Comparison of ENCODE assay signal across 21 cellular contexts in the genomic region with DNA sequence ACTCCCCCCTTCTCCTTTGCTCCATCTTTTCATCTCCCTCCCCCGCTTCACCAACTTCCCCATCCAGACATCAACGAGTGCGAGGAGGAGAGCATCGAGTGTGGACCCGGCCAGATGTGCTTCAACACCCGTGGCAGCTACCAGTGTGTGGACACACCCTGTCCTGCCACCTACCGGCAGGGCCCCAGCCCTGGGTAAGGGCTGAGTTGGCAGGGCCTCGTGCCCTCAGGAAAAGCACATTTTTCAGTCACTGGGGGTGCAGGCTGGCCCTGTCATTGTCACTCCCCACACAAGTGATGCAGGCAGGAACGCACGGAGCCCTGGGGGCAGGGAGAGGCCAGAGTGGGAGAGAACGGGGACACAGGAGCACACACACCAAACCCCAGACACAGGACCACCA. TPM values are rescaled to one million over a fixed set of nuclear protein-coding genes. Genes with fewer than 3 reads are reported as not detected.
A peak's percentile ranks its signal among the peaks of the same experiment; 100 is the strongest.
DNase-seq lines count a peak whose midpoint lies in the region; ATAC-seq and TF ChIP-seq lines count a peak whose summit lies in the region.
"Had no signal": no experiment of that assay in that cellular context is flagged by ENCODE, and none has a peak within 500 bp of the region (broad histone marks: within the 10 kb centered on the region; RNA-seq: fewer than 3 reads in every experiment).

No MANE protein-coding gene starts in this region.

- H3K79me2 ChIP-seq in trophoblast cell (ENCODE audit: control insufficient read depth, insufficient read depth, low read length, poor library complexity): no peaks in the 10 kb centered on the region

- H2BK120ac ChIP-seq in trophoblast cell (ENCODE audit: insufficient read depth, low read length, poor library complexity): no peak overlapping the region

- H3K36me3 Mint-ChIP-seq in activated naive CD8-positive, alpha-beta T cell: no peaks in the 10 kb centered on the region
- H3K36me3 Mint-ChIP-seq in activated naive CD8-positive, alpha-beta T cell treated with anti-CD3 and anti-CD28 coated beads, Interleukin-2, amount 50 U/mL, for 24 hours (ENCODE audit: low read depth): no peaks in the 10 kb centered on the region
- no peaks in the 10 kb centered on the region for H3K36me3 Mint-ChIP-seq in endodermal cell (ENCODE audit: low read depth)

- H2BK12ac ChIP-seq in trophoblast cell (ENCODE audit: low read length): no peak overlapping the region

- no peak overlapping the region for H3K23ac ChIP-seq in trophoblast cell (ENCODE audit: low read length)

- WGBS in trophoblast cell (ENCODE audit: extremely low coverage, insufficient coverage, insufficient read length): no CpG with 5 or more reads among the region's 11 CpGs
- 83 to 87% methylated on average over 3 to 11 of the region's 11 CpGs for WGBS in endodermal cell (ENCODE audit: insufficient coverage in 1 of 2, insufficient read length in 1 of 2), 2 experiments

- H3K9ac ChIP-seq in trophoblast cell (ENCODE audit: low read length) (no peak overlapping the region), endodermal cell (ENCODE audit: extremely low read depth, low read length, poor library complexity, severe bottlenecking) (no peak overlapping the region)

- ATAC-seq in activated naive CD8-positive, alpha-beta T cell treated with anti-CD3 and anti-CD28 coated beads, Interleukin-2, amount 50 U/mL, for 24 hours: no peak
- ATAC-seq in esophagus mucosa (peak; percentile 35), HG02981 (IDR thresholded peaks at IDR 0.05; ENCODE audit: unreplicated experiment) (no peak)

- no peak overlapping the region for H4K12ac ChIP-seq in trophoblast cell (ENCODE audit: low read depth, low read length)

- H3K9me3 ChIP-seq in trophoblast cell (ENCODE audit: insufficient read depth, low read depth, low read length) (peaks cover 14% of the 10 kb centered on the region), endodermal cell (ENCODE audit: control insufficient read depth, low read length) (no peaks in the 10 kb centered on the region)
- H3K9me3 ChIP-seq: esophagus muscularis mucosa, heart left ventricle, ovary had no signal

- no peaks in the 10 kb centered on the region for H3K9me3 Mint-ChIP-seq in activated naive CD8-positive, alpha-beta T cell (ENCODE audit: low read depth)
- H3K9me3 Mint-ChIP-seq in activated naive CD8-positive, alpha-beta T cell treated with anti-CD3 and anti-CD28 coated beads, Interleukin-2, amount 50 U/mL, for 24 hours: no peaks in the 10 kb centered on the region
- H3K9me3 Mint-ChIP-seq in endodermal cell: peaks cover 10% of the 10 kb centered on the region
- H3K9me3 Mint-ChIP-seq: activated T-cell treated with anti-CD3 and anti-CD28 coated beads, Interleukin-2, amount 50 U/mL, for 4 hours had no signal

- H2AK5ac ChIP-seq in trophoblast cell (ENCODE audit: low read length): no peak overlapping the region

- H2AFZ ChIP-seq in trophoblast cell (ENCODE audit: insufficient read depth, low read length, poor library complexity): no peak overlapping the region

- no peaks in the 10 kb centered on the region for H3K79me1 ChIP-seq in trophoblast cell (ENCODE audit: low read length)

- no peak overlapping the region for H3K4me3 ChIP-seq in trophoblast cell (ENCODE audit: low read depth, low read length)
- H3K4me3 ChIP-seq in endodermal cell (ENCODE audit: low read length): no peak overlapping the region

- TF ChIP-seq CTCF in endodermal cell (conservative IDR thresholded peaks at IDR 0.05): no peak

- no peak overlapping the region for H4K8ac ChIP-seq in trophoblast cell (ENCODE audit: low read depth, low read length)

- no peak overlapping the region for H4K91ac ChIP-seq in trophoblast cell (ENCODE audit: low read depth, low read length)

- no peak overlapping the region for H3K4me2 ChIP-seq in trophoblast cell (ENCODE audit: low read length)

- peak overlapping the region; percentile 42 for H3K4me3 Mint-ChIP-seq in activated naive CD8-positive, alpha-beta T cell
- no peak overlapping the region for H3K4me3 Mint-ChIP-seq in activated naive CD8-positive, alpha-beta T cell treated with anti-CD3 and anti-CD28 coated beads, Interleukin-2, amount 50 U/mL, for 24 hours
- no peak overlapping the region for H3K4me3 Mint-ChIP-seq in endodermal cell

- H3K36me3 ChIP-seq in trophoblast cell (ENCODE audit: control insufficient read depth in 1 of 2, insufficient read depth in 2 of 2, low read length in 2 of 2): peaks cover 0 to 3% of the 10 kb centered on the region in 2 experiments
- H3K36me3 ChIP-seq in endodermal cell (ENCODE audit: control insufficient read depth, insufficient read depth, low read length): no peaks in the 10 kb centered on the region
- H3K36me3 ChIP-seq: heart left ventricle, ovary, upper lobe of left lung had no signal

- H3K14ac ChIP-seq in trophoblast cell (ENCODE audit: low read length): no peak overlapping the region

- no peak overlapping the region for H2BK5ac ChIP-seq in trophoblast cell (ENCODE audit: low read depth, low read length, poor library complexity)

- H3K4me1 Mint-ChIP-seq in activated naive CD8-positive, alpha-beta T cell (ENCODE audit: low read depth): peaks cover 6% of the 10 kb centered on the region
- H3K4me1 Mint-ChIP-seq in activated naive CD8-positive, alpha-beta T cell treated with anti-CD3 and anti-CD28 coated beads, Interleukin-2, amount 50 U/mL, for 24 hours: no peaks in the 10 kb centered on the region
- no peaks in the 10 kb centered on the region for H3K4me1 Mint-ChIP-seq in endodermal cell

- no peak overlapping the region for H3K4ac ChIP-seq in trophoblast cell (ENCODE audit: low read depth, low read length)

- H3K27me3 Mint-ChIP-seq in activated naive CD8-positive, alpha-beta T cell: peaks cover 17% of the 10 kb centered on the region
- peaks cover 38% of the 10 kb centered on the region for H3K27me3 Mint-ChIP-seq in activated naive CD8-positive, alpha-beta T cell treated with anti-CD3 and anti-CD28 coated beads, Interleukin-2, amount 50 U/mL, for 24 hours
- H3K27me3 Mint-ChIP-seq in endodermal cell (ENCODE audit: insufficient read depth): peaks cover 45% of the 10 kb centered on the region

- no peak for DNase-seq in activated naive CD8-positive, alpha-beta T cell treated with anti-CD3 and anti-CD28 coated beads, Interleukin-2, amount 50 U/mL, for 24 hours
- DNase-seq in RPMI8226 (peak; percentile 75), trophoblast cell (peak; percentile 43 to 52), endodermal cell (no peak), NCI-H526 treated with DMSO at 0.1 percent for 48 hours (lab: John Stamatoyannopoulos, UW) (no peak)
- DNase-seq: ACHN; activated CD4-positive, alpha-beta T cell treated with anti-CD3 and anti-CD28 coated beads, Interleukin-2, amount 50 U/mL, for 48 hours; activated T-cell treated with anti-CD3 and anti-CD28 coated beads, Interleukin-2, amount 50 U/mL, for 4 hours; cortex of kidney; Kasumi-1; kidney; NCI-H510A; small intestine; upper lobe of left lung had no signal

- H3K4me1 ChIP-seq in trophoblast cell (ENCODE audit: control insufficient read depth in 1 of 2, insufficient read depth in 2 of 2, low read length in 2 of 2): peaks cover 10 to 11% of the 10 kb centered on the region in 2 experiments
- H3K4me1 ChIP-seq in endodermal cell (ENCODE audit: control insufficient read depth, insufficient read depth, low read length): no peaks in the 10 kb centered on the region

- H3K27ac Mint-ChIP-seq in activated naive CD8-positive, alpha-beta T cell: no peak overlapping the region
- H3K27ac Mint-ChIP-seq in activated naive CD8-positive, alpha-beta T cell treated with anti-CD3 and anti-CD28 coated beads, Interleukin-2, amount 50 U/mL, for 24 hours: no peak overlapping the region
- H3K27ac Mint-ChIP-seq in endodermal cell: no peak overlapping the region
- H3K27ac Mint-ChIP-seq: stimulated activated memory B cell treated with anti-CD40 and anti-IgM and Interleukin-4, amounts not matched to agents 10 μg/mL and 1 μg/mL and 100 μg/mL, for 72 hours had no signal

- H3K27ac ChIP-seq in trophoblast cell (ENCODE audit: low read depth, low read length) (no peak overlapping the region), endodermal cell (ENCODE audit: low read depth, low read length) (no peak overlapping the region)
- H3K27ac ChIP-seq: esophagus muscularis mucosa, heart left ventricle, ovary, upper lobe of left lung had no signal

- H3K27me3 ChIP-seq in trophoblast cell (ENCODE audit: insufficient read depth, low read length): peaks cover 8% of the 10 kb centered on the region
- H3K27me3 ChIP-seq in endodermal cell (ENCODE audit: control insufficient read depth, insufficient read depth, low read length, poor library complexity, severe bottlenecking): peaks cover 29% of the 10 kb centered on the region
- H3K27me3 ChIP-seq: ovary had no signal

- no peak overlapping the region for H3K18ac ChIP-seq in trophoblast cell (ENCODE audit: low read length)

RNA-seq across cellular contexts. Expression of a gene that starts 12.4 kb away (rescaled TPM):
- 101 TPM for total RNA-seq in esophagus mucosa
- polyA plus RNA-seq in trophoblast cell (2013): 48.8 and 52.2 TPM in 2 replicates
- 10 to 100 TPM; 30.9 to 57.2 TPM for total RNA-seq in endodermal cell
- 37.9 TPM for polyA plus RNA-seq in endodermal cell (2013, experiment 1 of 2)
- 30.1 TPM for polyA plus RNA-seq in endodermal cell (2013, experiment 2 of 2)

Comparison
In these comparisons a context has a peak if more than half of its experiments do, and no peak if none do; other contexts are left out.
1. DNase-seq: peak in RPMI8226 (single experiment) and trophoblast cell (2 of 2); none in activated naive CD8-positive, alpha-beta T cell treated with anti-CD3 and anti-CD28 coated beads, Interleukin-2, amount 50 U/mL, for 24 hours (single experiment), endodermal cell (single experiment) and NCI-H526 treated with DMSO at 0.1 percent for 48 hours (single experiment).